ENCODE assay signal across 8 cellular contexts in genomic region chr2:169585673-169586072, GRCh38. TPM values are rescaled to one million over a fixed set of nuclear protein-coding genes. Genes with fewer than 3 reads are reported as not detected.
DNase-seq lines count a peak whose midpoint lies in the region; ATAC-seq, FAIRE-seq and TF ChIP-seq lines count a peak whose summit lies in the region.

No MANE protein-coding gene starts in this region.

- no peaks in the 10 kb centered on the region; a peak in 3 of 7 replicates for H3K4me1 ChIP-seq in H1 (replicated peaks in 1 of 4; ENCODE audit: control insufficient read depth in 3 of 4, insufficient read depth in 4 of 4, low read length in 3 of 4)
- H3K4me1 ChIP-seq in neural progenitor cell, result peaks cover 10% of the 10 kb centered on the region

- 34% methylated on average over 7 of the region's 7 CpGs; no CpG with 5 or more reads in 1 of the 2 experiments for WGBS in H1 (ENCODE audit: extremely low coverage in 1 of 2, insufficient coverage in 1 of 2, insufficient read length in 1 of 2, insufficient replicate concordance in 2 of 2, low coverage in 1 of 2, low lambda C conversion rate in 2 of 2, missing lambda C conversion rate in 1 of 2), 2 experiments

- POLR2A ChIA-PET in CD4-positive, alpha-beta T cell (lab: Charles Lee), result interaction anchor here (1.5 to 2.4 kb wide), 3 partner anchors 13 to 242 kb away, joined by 4 to 49 read pairs (median 18); partner anchors contain the start of genes FASTKD1 and UBR3
- POLR2A ChIA-PET in H1 (lab: Charles Lee; ENCODE audit: partially characterized antibody), result interaction anchor here (0.9 to 2.5 kb wide), 5 partner anchors 12 to 204 kb away, joined by 3 to 23 read pairs (median 5); partner anchors contain the start of genes CFAP210, FASTKD1 and PHOSPHO2

- no peaks in the 10 kb centered on the region for H3K27me3 ChIP-seq in CD4-positive, alpha-beta T cell (ENCODE audit: control insufficient read depth, insufficient read depth, low read length)
- H3K27me3 ChIP-seq in H1 (replicated peaks in 1 of 4; ENCODE audit: control insufficient read depth in 3 of 4, extremely low read depth in 1 of 4, insufficient read depth in 3 of 4, low read length in 3 of 4) (no peaks in the 10 kb centered on the region), neural progenitor cell (no peaks in the 10 kb centered on the region)

- H3K56ac ChIP-seq in H1 (replicated peaks; ENCODE audit: insufficient read length, low read depth, low read length), result no peak overlapping the region

- no peak overlapping the region for H2BK15ac ChIP-seq in H1 (ENCODE audit: low read length)

- H3K36me3 ChIP-seq in H1 (ENCODE audit: control insufficient read depth in 2 of 4, insufficient read depth in 4 of 4, low read length in 3 of 4) (no peaks in the 10 kb centered on the region), neural progenitor cell (no peaks in the 10 kb centered on the region)

- peak overlapping the region; percentile 99 for H3K27ac Mint-ChIP-seq in CD4-positive, alpha-beta T cell
- peak overlapping the region; percentile 99 for H3K27ac Mint-ChIP-seq in neural progenitor cell

- TF ChIP-seq CTCF in CD4-positive, alpha-beta T cell (IDR thresholded peaks at IDR 0.05), result no peak
- TF ChIP-seq CTCF in H1 (IDR thresholded peaks at IDR 0.05; ENCODE audit: control extremely low read depth in 1 of 3, insufficient read depth in 1 of 3, low read depth in 1 of 3, low read length in 3 of 3), result no peak
- no peak for TF ChIP-seq CTCF in neural progenitor cell (IDR thresholded peaks at IDR 0.05)

- DNase-seq in CD4-positive, alpha-beta T cell, result no peak
- peak; percentile 18 for DNase-seq in NCI-H69 (lab: John Stamatoyannopoulos, UW)
- DNase-seq in H1 (ENCODE audit: low read depth in 1 of 2, low spot score in 2 of 2), result no peak
- DNase-seq in neural progenitor cell (ENCODE audit: low spot score), result no peak
- DNase-seq in kidney glomerular epithelial cell (lab: John Stamatoyannopoulos, UW), result no peak
- no peak for DNase-seq in activated CD4-positive, alpha-beta T cell treated with anti-CD3 and anti-CD28 coated beads, Interleukin-2, amount 50 U/mL, for 1 hour
- DNase-seq in stimulated activated CD8-positive, alpha-beta memory T cell treated with anti-CD3 and anti-CD28 coated beads, Interleukin-4, amount 100 ng/mL, for 48 hours, result no peak

- FAIRE-seq in H1 (lab: Jason Lieb, UNC), result no peak

- peak overlapping the region; percentile 98 for H3K4me3 Mint-ChIP-seq in CD4-positive, alpha-beta T cell
- peak overlapping the region; percentile 100 for H3K4me3 Mint-ChIP-seq in neural progenitor cell

- H3K4ac ChIP-seq in H1 (replicated peaks; ENCODE audit: insufficient read length, low read depth, low read length), result no peak overlapping the region

- H4K91ac ChIP-seq in H1 (replicated peaks; ENCODE audit: insufficient read length, low read length), result no peak overlapping the region

- peaks cover 54% of the 10 kb centered on the region for H3K4me1 Mint-ChIP-seq in CD4-positive, alpha-beta T cell (ENCODE audit: low read depth)
- peaks cover 11% of the 10 kb centered on the region for H3K4me1 Mint-ChIP-seq in neural progenitor cell

- H3K18ac ChIP-seq in H1 (ENCODE audit: extremely low read depth, low read length), result no peak overlapping the region

- no peak for TF ChIP-seq EP300 in H1 (IDR thresholded peaks at IDR 0.05; ENCODE audit: borderline replicate concordance in 1 of 2, low read depth in 2 of 2, low read length in 2 of 2)

- H2AK5ac ChIP-seq in H1 (ENCODE audit: low read depth, low read length), result no peak overlapping the region

- CTCF ChIA-PET in CD4-positive, alpha-beta T cell (lab: Charles Lee), result interaction anchor here (1.8 kb wide), 1 partner anchor 12 kb away, joined by 3 read pairs; the partner anchor contains the start of gene FASTKD1
- CTCF ChIA-PET in H1 (lab: Charles Lee; ENCODE audit: partially characterized antibody), result no interaction called here

- H4K5ac ChIP-seq in H1 (ENCODE audit: insufficient read length, low read depth, low read length), result no peak overlapping the region

- H3K23me2 ChIP-seq in H1 (ENCODE audit: low read depth, low read length), result no peaks in the 10 kb centered on the region; the same call in 1 of the 2 replicates

- peak overlapping the region; percentile 97 for H3K27ac ChIP-seq in CD4-positive, alpha-beta T cell (ENCODE audit: low read depth, low read length)
- H3K27ac ChIP-seq in H1 (ENCODE audit: low read depth, low read length) (0 out of 2 replicates have a peak overlapping the region, but pooled peaks have one; percentile 17), neural progenitor cell (no peak overlapping the region)

- H2AFZ ChIP-seq in H1 (ENCODE audit: low read length) (no peak overlapping the region), neural progenitor cell (replicated peaks) (no peak overlapping the region)

- H2BK20ac ChIP-seq in H1 (ENCODE audit: low read length), result no peak overlapping the region

- H2BK12ac ChIP-seq in H1 (ENCODE audit: low read depth, low read length), result no peak overlapping the region

- H3K9me3 Mint-ChIP-seq in CD4-positive, alpha-beta T cell, result peaks cover 3% of the 10 kb centered on the region
- H3K9me3 Mint-ChIP-seq in neural progenitor cell, result peaks cover 26% of the 10 kb centered on the region

- H3F3A ChIP-seq in neural progenitor cell (ENCODE audit: low read depth), result peaks cover 14% of the 10 kb centered on the region

- H3K14ac ChIP-seq in H1 (ENCODE audit: insufficient read length), result no peak overlapping the region

- no peak for TF ChIP-seq POLR2A in H1 (IDR thresholded peaks at IDR 0.05; ENCODE audit: control extremely low read depth in 1 of 2, low read depth in 2 of 2, low read length in 2 of 2)

- H4K20me1 ChIP-seq in H1 (replicated peaks in 1 of 2; ENCODE audit: control insufficient read depth in 1 of 2, insufficient read depth in 2 of 2, low read length in 2 of 2) (peaks cover 0 to 3% of the 10 kb centered on the region in 2 experiments), neural progenitor cell (ENCODE audit: low read depth) (peaks cover 16% of the 10 kb centered on the region)

- H3K79me1 ChIP-seq in H1 (ENCODE audit: low read depth, low read length), result no peaks in the 10 kb centered on the region

- no peak overlapping the region for H2BK120ac ChIP-seq in H1 (replicated peaks; ENCODE audit: low read depth, low read length)

- ATAC-seq in CD4-positive, alpha-beta T cell (ENCODE audit: poor library complexity), result no peak
- ATAC-seq in GM21528 (IDR thresholded peaks at IDR 0.05; ENCODE audit: low FRiP score, unreplicated experiment), result no peak

- H3K36me3 Mint-ChIP-seq in CD4-positive, alpha-beta T cell (ENCODE audit: low read depth), result peaks cover 35% of the 10 kb centered on the region
- peaks cover 17% of the 10 kb centered on the region for H3K36me3 Mint-ChIP-seq in neural progenitor cell

- peak overlapping the region; percentile 64 to 70 for H3K4me2 ChIP-seq in H1 (ENCODE audit: insufficient read depth in 1 of 2, low read depth in 2 of 2, low read length in 2 of 2)
- peak overlapping the region; percentile 97 for H3K4me2 ChIP-seq in neural progenitor cell

- no peaks in the 10 kb centered on the region for H3K27me3 Mint-ChIP-seq in CD4-positive, alpha-beta T cell
- H3K27me3 Mint-ChIP-seq in neural progenitor cell (ENCODE audit: insufficient read depth, low read depth), result peaks cover 4% of the 10 kb centered on the region

- no peak overlapping the region for H3K23ac ChIP-seq in H1 (ENCODE audit: insufficient read length)

- H3K79me2 ChIP-seq in H1 (ENCODE audit: control insufficient read depth in 1 of 2, insufficient read depth in 2 of 2, low read length in 2 of 2) (peaks cover 35 to 61% of the 10 kb centered on the region in 2 experiments), neural progenitor cell (ENCODE audit: low read depth) (peaks cover 65% of the 10 kb centered on the region)

- peak overlapping the region; percentile 35 to 84 (median 65) for H3K9ac ChIP-seq in H1 (replicated peaks in 1 of 4; ENCODE audit: extremely low read depth in 1 of 4, low read depth in 3 of 4, low read length in 3 of 4)
- H3K9ac ChIP-seq in neural progenitor cell, result peak overlapping the region; percentile 79

- intact Hi-C loops in CD4-positive, alpha-beta T cell (cut with DNase I, micrococcal nuclease), result loop anchor here in 1 of 2 experiments (2.0 to 10.0 kb wide), 3 partner anchors 107 to 1339 kb away; partner anchors contain the start of genes GORASP2 and UBR3

- H3K9me3 ChIP-seq in CD4-positive, alpha-beta T cell (ENCODE audit: control insufficient read depth, low read length), result no peaks in the 10 kb centered on the region
- H3K9me3 ChIP-seq in H1 (ENCODE audit: insufficient read depth in 2 of 2, low read depth in 1 of 2, low read length in 1 of 2), result peaks cover 0 to 3% of the 10 kb centered on the region in 2 experiments; a peak in 1 of 4 replicates
- no peaks in the 10 kb centered on the region for H3K9me3 ChIP-seq in neural progenitor cell (ENCODE audit: low read depth)

- no peak overlapping the region for H4K8ac ChIP-seq in H1 (ENCODE audit: extremely low read depth, insufficient read depth, low read length)

- TF ChIP-seq RAD21 in H1 (IDR thresholded peaks at IDR 0.05 in 1 of 2, conservative IDR thresholded peaks at IDR 0.05 in 1 of 2; ENCODE audit: low read depth in 2 of 2, low read length in 2 of 2), result no peak

- H3K4me3 ChIP-seq in H1 (ENCODE audit: extremely low read depth in 1 of 4, insufficient read depth in 2 of 4, low read depth in 3 of 4, low read length in 4 of 4) (peak overlapping the region; percentile 81 to 97 (median 94)), neural progenitor cell (peak overlapping the region; percentile 75)

- no peak overlapping the region for H2BK5ac ChIP-seq in H1 (ENCODE audit: low read depth, low read length)

RNA-seq across cellular contexts. Expression of gene PPIG, which starts 1.5 kb away (rescaled TPM):
- 10 to 100 TPM; 83.4 to 87.8 TPM for total RNA-seq in CD4-positive, alpha-beta T cell
- total RNA-seq in H1 (2021; fragmentation: NEBNext Ultra II Directional; extraction: Animal tissue kit (Norgen Biotek cat#: 25700)), result 65.7 and 71.0 TPM in 2 replicates
- 10.2 and 14.7 TPM in 2 replicates for polyA plus RNA-seq in H1 (2011; rRNA removed)
- 22.3 TPM for polyA plus RNA-seq in H1 (2011; cell fraction: cytosol; rRNA removed)
- 12.2 TPM for polyA plus RNA-seq in H1 (2011; cell fraction: nucleus; rRNA removed)
- polyA plus RNA-seq in H1 (2012, experiment 1 of 2), result 47.1 to 89.9 TPM (median 57.4 TPM) in 4 replicates
- polyA plus RNA-seq in H1 (2012, experiment 2 of 2), result 5.9 TPM
- polyA plus RNA-seq in H1 (2013, experiment 1 of 2), result 141 TPM
- polyA plus RNA-seq in H1 (2013, experiment 2 of 2), result 136 TPM
- polyA minus RNA-seq in H1 (2011; rRNA and poly(A)+ RNA removed), result 18.1 and 28.5 TPM in 2 replicates
- polyA minus RNA-seq in H1 (2011; cell fraction: cytosol; rRNA and poly(A)+ RNA removed), result 12.7 TPM
- 50.5 TPM for polyA minus RNA-seq in H1 (2011; cell fraction: nucleus; rRNA and poly(A)+ RNA removed)
- total RNA-seq in neural progenitor cell (ENCODE audit: low replicate concordance), result 50.0 and 88.4 TPM in 2 replicates

RNA-seq across cellular contexts. Expression of gene FASTKD1, which starts 12.0 kb away (rescaled TPM):
- total RNA-seq in CD4-positive, alpha-beta T cell, result 1 to 10 TPM; 6.3 to 7.2 TPM
- total RNA-seq in H1 (2021; fragmentation: NEBNext Ultra II Directional; extraction: Animal tissue kit (Norgen Biotek cat#: 25700)), result 69.2 and 70.8 TPM in 2 replicates
- polyA plus RNA-seq in H1 (2011; rRNA removed), result 10.9 and 18.7 TPM in 2 replicates
- 28.9 TPM for polyA plus RNA-seq in H1 (2011; cell fraction: cytosol; rRNA removed)
- polyA plus RNA-seq in H1 (2011; cell fraction: nucleus; rRNA removed), result 10.1 TPM
- 31.6 to 63.8 TPM (median 34.4 TPM) in 4 replicates for polyA plus RNA-seq in H1 (2012, experiment 1 of 2)
- polyA plus RNA-seq in H1 (2012, experiment 2 of 2), result 2.0 TPM
- polyA plus RNA-seq in H1 (2013, experiment 1 of 2), result 52.1 TPM
- 55.2 TPM for polyA plus RNA-seq in H1 (2013, experiment 2 of 2)
- polyA minus RNA-seq in H1 (2011; rRNA and poly(A)+ RNA removed), result 25.0 and 36.2 TPM in 2 replicates
- polyA minus RNA-seq in H1 (2011; cell fraction: cytosol; rRNA and poly(A)+ RNA removed), result 21.4 TPM
- polyA minus RNA-seq in H1 (2011; cell fraction: nucleus; rRNA and poly(A)+ RNA removed), result 46.6 TPM
- total RNA-seq in neural progenitor cell (ENCODE audit: low replicate concordance), result 50.6 and 60.3 TPM in 2 replicates
